8 cellular contexts compared by ENCODE assay signal in the genomic region with DNA sequence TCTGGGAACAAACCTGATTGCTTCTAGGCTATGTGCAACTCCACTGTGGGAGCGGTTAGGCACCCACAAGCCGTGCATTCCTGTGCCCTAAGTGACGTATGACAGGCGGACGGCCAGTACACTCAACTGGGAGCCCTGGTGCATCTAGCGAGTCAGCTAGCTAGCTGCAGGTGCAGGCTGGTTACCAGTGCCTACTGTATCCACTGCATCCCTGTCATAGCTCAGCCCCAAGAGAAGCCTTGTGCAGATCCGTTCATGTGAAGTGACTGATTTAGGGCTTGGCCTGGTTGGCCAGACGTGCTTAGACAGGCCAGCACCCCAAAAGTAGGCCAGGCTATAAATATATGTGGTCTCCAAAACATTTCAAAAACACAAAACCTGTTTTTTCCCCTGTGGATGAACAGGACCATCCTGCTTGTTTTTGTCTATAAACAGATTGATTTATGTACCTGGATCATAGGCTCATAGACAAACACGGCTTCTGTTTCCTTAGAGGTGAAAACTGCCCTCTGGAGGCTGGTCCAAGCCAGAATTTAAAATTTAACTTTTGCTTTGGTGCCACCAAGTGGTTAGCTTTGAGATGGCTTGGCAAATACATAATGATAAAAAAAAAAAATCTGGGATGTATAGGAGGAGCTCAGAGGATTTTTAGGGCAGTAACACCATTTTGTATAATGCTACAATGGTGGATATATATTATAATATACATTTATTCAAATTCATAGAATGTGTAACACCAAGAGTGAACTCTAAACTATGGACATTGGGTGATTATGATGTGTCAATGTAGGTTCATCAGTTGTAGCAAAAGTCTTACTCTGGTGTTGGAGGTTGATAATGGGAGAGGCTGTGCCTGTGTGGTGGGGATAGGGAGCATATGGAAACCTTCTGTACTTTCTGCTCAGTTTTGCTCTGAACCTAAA.
DNase-seq lines count a peak whose midpoint lies in the region; ATAC-seq and TF ChIP-seq lines count a peak whose summit lies in the region.

No MANE protein-coding gene starts in this region.

- intact Hi-C loops in CD8-positive, alpha-beta T cell (cut with DNase I, micrococcal nuclease), result loop anchor here (1.0 to 10.0 kb wide), 13 partner anchors 109 to 1960 kb away; a partner anchor contains a TSS

- no peak overlapping the region for H3K27ac Mint-ChIP-seq in CD8-positive, alpha-beta T cell

- POLR2A ChIA-PET in CD8-positive, alpha-beta T cell (lab: Charles Lee), result no interaction called here

- H3K36me3 ChIP-seq in CD8-positive, alpha-beta T cell (ENCODE audit: insufficient read depth, low read length), result no peaks in the 10 kb centered on the region

- DNase-seq in CD8-positive, alpha-beta T cell, result peak; percentile 21 to 56 (median 44)
- peak; percentile 62 for DNase-seq in NCI-H345 treated with DMSO at 0.1 percent for 48 hours (lab: John Stamatoyannopoulos, UW; ENCODE audit: unreplicated experiment)
- DNase-seq in activated CD4-positive, alpha-beta T cell treated with anti-CD3 and anti-CD28 coated beads for 24 hours (ENCODE audit: low read depth in 2 of 2), result peak; percentile 19 to 46
- DNase-seq in ecto neural progenitor cell (ENCODE audit: low spot score), result peak; percentile 60
- peak; percentile 83 for DNase-seq in medulla oblongata (ENCODE audit: extremely low spot score)
- DNase-seq in stimulated activated CD8-positive, alpha-beta memory T cell treated with anti-CD3 and anti-CD28 coated beads, Interleukin-7, amount 100 ng/mL, for 4 hours (ENCODE audit: low read depth in 2 of 2), result peak; percentile 14 to 16

- no peaks in the 10 kb centered on the region for H3K27me3 ChIP-seq in CD8-positive, alpha-beta T cell (ENCODE audit: insufficient read depth, low read length)

- no peaks in the 10 kb centered on the region for H3K4me1 Mint-ChIP-seq in CD8-positive, alpha-beta T cell (ENCODE audit: low read depth)

- H3K27me3 Mint-ChIP-seq in CD8-positive, alpha-beta T cell (ENCODE audit: low read depth), result no peaks in the 10 kb centered on the region

- no peak overlapping the region for H3K27ac ChIP-seq in CD8-positive, alpha-beta T cell (ENCODE audit: low read depth, low read length)

- no peaks in the 10 kb centered on the region for H3K36me3 Mint-ChIP-seq in CD8-positive, alpha-beta T cell

- peak; percentile 99 for TF ChIP-seq CTCF in CD8-positive, alpha-beta T cell (IDR thresholded peaks at IDR 0.05)

- ATAC-seq in CD8-positive, alpha-beta T cell, result peak; percentile 97
- peak; percentile 78 for ATAC-seq in GM19324 (IDR thresholded peaks at IDR 0.05; ENCODE audit: low FRiP score, unreplicated experiment)
- peak; percentile 97 for ATAC-seq in HG03354 (IDR thresholded peaks at IDR 0.05; ENCODE audit: poor library complexity, severe bottlenecking, unreplicated experiment)

- no peak overlapping the region for H3K4me3 Mint-ChIP-seq in CD8-positive, alpha-beta T cell

- H3K9me3 ChIP-seq in CD8-positive, alpha-beta T cell (ENCODE audit: low read length), result no peaks in the 10 kb centered on the region

- no peak overlapping the region for H3K4me3 ChIP-seq in CD8-positive, alpha-beta T cell (ENCODE audit: low read depth, low read length)

- H3K9me3 Mint-ChIP-seq in CD8-positive, alpha-beta T cell, result no peaks in the 10 kb centered on the region

- no peaks in the 10 kb centered on the region for H3K4me1 ChIP-seq in CD8-positive, alpha-beta T cell (ENCODE audit: insufficient read depth, low read length)

- CTCF ChIA-PET in CD8-positive, alpha-beta T cell (lab: Charles Lee), result interaction anchor here (0.7 to 1.6 kb wide), 20 partner anchors 13 to 1961 kb away, joined by 3 to 7 read pairs (median 4); a partner anchor contains a TSS

Comparison
In these comparisons a context has a peak if more than half of its experiments do, and no peak if none do; other contexts are left out.
1. DNase-seq: peak in every context shown above with its lines; median percentile 83 in medulla oblongata; 62 in NCI-H345 treated with DMSO at 0.1 percent for 48 hours; 60 in ecto neural progenitor cell; 44 in CD8-positive, alpha-beta T cell; 32 in activated CD4-positive, alpha-beta T cell treated with anti-CD3 and anti-CD28 coated beads for 24 hours; 15 in stimulated activated CD8-positive, alpha-beta memory T cell treated with anti-CD3 and anti-CD28 coated beads, Interleukin-7, amount 100 ng/mL, for 4 hours.